8 cellular contexts compared by ENCODE assay signal in the genomic region with DNA sequence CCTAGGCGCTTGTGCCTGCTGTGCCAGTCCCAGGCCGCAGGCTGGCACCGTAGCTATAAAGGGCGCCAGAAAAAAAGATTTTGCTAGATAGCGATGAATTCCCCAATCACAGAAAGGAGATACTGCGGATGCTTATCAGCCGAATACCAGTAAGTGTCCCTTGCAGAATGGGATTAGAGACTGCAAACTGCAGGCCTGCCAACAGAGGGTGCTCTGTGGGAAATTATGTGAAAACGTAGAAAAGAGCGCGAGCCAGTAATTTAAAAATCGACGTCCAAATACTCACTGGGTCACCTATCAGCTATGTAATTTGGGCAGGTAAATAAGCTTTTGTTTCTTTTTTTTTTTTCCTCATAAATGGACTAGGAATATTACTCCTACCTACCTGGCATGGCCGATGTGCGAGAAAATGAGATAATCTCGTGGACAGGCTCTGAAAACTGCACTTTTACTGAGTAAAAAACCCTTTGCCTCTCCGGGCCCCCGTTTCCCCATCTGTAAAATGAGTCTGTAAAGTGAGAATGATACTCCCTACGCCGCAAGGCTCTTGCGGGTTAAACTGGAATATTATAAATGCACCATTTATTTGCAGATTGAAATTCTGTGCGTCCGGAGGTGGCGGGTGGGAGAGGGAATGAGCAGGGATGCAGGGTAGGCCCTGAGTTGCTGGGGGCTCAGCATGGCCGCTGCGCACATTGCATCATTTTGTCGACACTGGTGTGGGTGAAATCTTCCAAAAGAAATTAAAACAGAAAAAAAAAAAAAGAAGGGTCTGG. TPM values are rescaled to one million over a fixed set of nuclear protein-coding genes. Genes with fewer than 3 reads are reported as not detected.
DNase-seq lines count a peak whose midpoint lies in the region; ATAC-seq lines count a peak whose summit lies in the region.

No MANE protein-coding gene starts in this region.

- peaks cover 24% of the 10 kb centered on the region for H3K4me1 Mint-ChIP-seq in T-helper 2 cell treated with Interferon-gamma antibody and Interleukin-4, amounts not matched to agents 5 μg/mL and 100 μg/mL, for 36 hours (ENCODE audit: low read depth)

- H3K27me3 Mint-ChIP-seq in T-helper 2 cell treated with Interferon-gamma antibody and Interleukin-4, amounts not matched to agents 5 μg/mL and 100 μg/mL, for 36 hours (ENCODE audit: low read depth), result no peaks in the 10 kb centered on the region

- intact Hi-C loops in sciatic nerve (cut with DNase I), result no loop called here

- H3K36me3 ChIP-seq in HAP-1 (replicated peaks), result peaks cover 20% of the 10 kb centered on the region
- H3K36me3 ChIP-seq in iPS DF 6.9 (ENCODE audit: control insufficient read depth, insufficient read depth, low read length), result no peaks in the 10 kb centered on the region

- peak overlapping the region; percentile 92 for H3K4me3 Mint-ChIP-seq in T-helper 2 cell treated with Interferon-gamma antibody and Interleukin-4, amounts not matched to agents 5 μg/mL and 100 μg/mL, for 36 hours

- ATAC-seq in sciatic nerve, result peak; percentile 57
- no peak for ATAC-seq in GM19455 (IDR thresholded peaks at IDR 0.05; ENCODE audit: unreplicated experiment)

- peak overlapping the region; percentile 96 for H3K27ac Mint-ChIP-seq in T-helper 2 cell treated with Interferon-gamma antibody and Interleukin-4, amounts not matched to agents 5 μg/mL and 100 μg/mL, for 36 hours

- no CpG with 5 or more reads among the region's 26 CpGs for WGBS in iPS DF 6.9 (ENCODE audit: insufficient coverage, insufficient read length)

- H3K36me3 Mint-ChIP-seq in T-helper 2 cell treated with Interferon-gamma antibody and Interleukin-4, amounts not matched to agents 5 μg/mL and 100 μg/mL, for 36 hours (ENCODE audit: low read depth), result peaks cover 2% of the 10 kb centered on the region

- DNase-seq in Daoy (ENCODE audit: low read depth) (peak; percentile 70), HAP-1 (ENCODE audit: low spot score in 2 of 2) (peak; percentile 78 to 80), NCI-H146 treated with DMSO at 0.1 percent for 48 hours (lab: John Stamatoyannopoulos, UW; ENCODE audit: unreplicated experiment) (peak; percentile 65), astrocyte of the hippocampus (ENCODE audit: low read depth, low spot score) (peak; percentile 77), iPS DF 6.9 (ENCODE audit: low read depth, low spot score) (no peak), sciatic nerve (ENCODE audit: low spot score) (peak; percentile 78)
- peak; percentile 56 for DNase-seq in T-helper 2 cell treated with Interferon-gamma antibody and Interleukin-4, amounts not matched to agents 5 μg/mL and 100 μg/mL, for 36 hours (ENCODE audit: low spot score)

- H3K27ac ChIP-seq in iPS DF 6.9 (ENCODE audit: low read length), result no peak overlapping the region

- H3K27me3 ChIP-seq in HAP-1 (ENCODE audit: low read depth), result no peaks in the 10 kb centered on the region
- H3K27me3 ChIP-seq in iPS DF 6.9 (ENCODE audit: control insufficient read depth, insufficient read depth, low read length), result no peaks in the 10 kb centered on the region

- H3K9me3 ChIP-seq in HAP-1 (no peaks in the 10 kb centered on the region), iPS DF 6.9 (ENCODE audit: control insufficient read depth, insufficient read depth, low read length) (no peaks in the 10 kb centered on the region)

- H3K9me3 Mint-ChIP-seq in T-helper 2 cell treated with Interferon-gamma antibody and Interleukin-4, amounts not matched to agents 5 μg/mL and 100 μg/mL, for 36 hours, result no peaks in the 10 kb centered on the region

- H3K4me3 ChIP-seq in HAP-1 (peak overlapping the region; percentile 96), iPS DF 6.9 (ENCODE audit: low read length) (peak overlapping the region; percentile 97; the same call in 1 of the 2 replicates)

- H3K4me1 ChIP-seq in HAP-1, result peaks cover 9% of the 10 kb centered on the region; the same call in 1 of the 2 replicates
- H3K4me1 ChIP-seq in iPS DF 6.9 (ENCODE audit: control insufficient read depth, insufficient read depth, low read length), result no peaks in the 10 kb centered on the region

- in situ Hi-C loops in HAP-1 (cut with MboI; ENCODE audit: low sequenced_read_pairs), result loop anchor here (25.0 kb wide), 1 partner anchor 454 kb away; no protein-coding TSS in a partner anchor

RNA-seq across cellular contexts. Expression of gene COG1, which starts 1.2 kb away (rescaled TPM):
- 13.5 and 15.9 TPM in 2 replicates for total RNA-seq in Daoy (2014; rRNA removed; shearing (Covaris generic))
- total RNA-seq in sciatic nerve, result 49.8 TPM

RNA-seq across cellular contexts. Expression of gene SSTR2, which starts 26.8 kb away (rescaled TPM):
- total RNA-seq in Daoy (2014; rRNA removed; shearing (Covaris generic)), result 1.4 and 1.5 TPM in 2 replicates
- 1.0 TPM for total RNA-seq in sciatic nerve
